In genomic region chr3:66038384-66038725, GRCh38 we compare ENCODE assay signal across 9 cellular contexts. TPM values are rescaled to one million over a fixed set of nuclear protein-coding genes. Genes with fewer than 3 reads are reported as not detected.
DNase-seq lines count a peak whose midpoint lies in the region; ATAC-seq, FAIRE-seq and TF ChIP-seq lines count a peak whose summit lies in the region.
"Had no signal": no experiment of that assay in that cellular context is flagged by ENCODE, and none has a peak within 500 bp of the region (broad histone marks: within the 10 kb centered on the region; RNA-seq: fewer than 3 reads in every experiment).

No MANE protein-coding gene starts in this region.

- peak; percentile 18 for ATAC-seq in HG03196 (IDR thresholded peaks at IDR 0.05; ENCODE audit: unreplicated experiment)
- peak; percentile 70 for ATAC-seq in left colon

- DNase-seq in T-helper 2 cell treated with Interferon-gamma antibody and Interleukin-4, amounts not matched to agents 5 μg/mL and 100 μg/mL, for 36 hours (ENCODE audit: low spot score) = no peak
- DNase-seq in T-helper 2 cell = no peak
- no peak for DNase-seq in astrocyte (ENCODE audit: low read depth)
- DNase-seq in left colon = peak in 1 of 2 donors; percentile 80
- no peak for DNase-seq in tibial artery
- no peak for DNase-seq in activated CD8-positive, alpha-beta memory T cell treated with anti-CD3 and anti-CD28 coated beads, Interleukin-2, amount 50 U/mL, for 48 hours
- no peak for DNase-seq in cortex of kidney (lab: John Stamatoyannopoulos, UW)
- DNase-seq: DND-41 had no signal

- H3K27ac ChIP-seq in astrocyte (ENCODE audit: low read depth, low read length) (peak overlapping the region; percentile 90), tibial artery (peak overlapping the region; percentile 95)

- H2AFZ ChIP-seq in astrocyte (ENCODE audit: low read depth, low read length) = peak overlapping the region; percentile 79

- peak overlapping the region; percentile 84 for H3K27ac Mint-ChIP-seq in T-helper 2 cell treated with Interferon-gamma antibody and Interleukin-4, amounts not matched to agents 5 μg/mL and 100 μg/mL, for 36 hours
- H3K27ac Mint-ChIP-seq in astrocyte (ENCODE audit: unreplicated experiment) = peak overlapping the region; percentile 90

- H3K4me1 ChIP-seq in astrocyte (ENCODE audit: insufficient read depth, low read length) (peaks cover 41% of the 10 kb centered on the region), tibial artery (peaks cover 0 to 25% (median 12%) of the 10 kb centered on the region in 4 donors)

- H3K36me3 Mint-ChIP-seq in T-helper 2 cell treated with Interferon-gamma antibody and Interleukin-4, amounts not matched to agents 5 μg/mL and 100 μg/mL, for 36 hours (ENCODE audit: low read depth) = no peaks in the 10 kb centered on the region
- no peaks in the 10 kb centered on the region for H3K36me3 Mint-ChIP-seq in astrocyte (ENCODE audit: low read depth, unreplicated experiment)

- peaks cover 49% of the 10 kb centered on the region for H3K79me2 ChIP-seq in astrocyte (ENCODE audit: insufficient read depth, low read length)

- H3K27me3 ChIP-seq in astrocyte (ENCODE audit: insufficient read depth, low read length) (no peaks in the 10 kb centered on the region), tibial artery (no peaks in the 10 kb centered on the region)

- FAIRE-seq in astrocyte (lab: Jason Lieb, UNC) = no peak

- intact Hi-C loops in left colon (cut with DNase I, micrococcal nuclease) = no loop called here
- intact Hi-C loops in tibial artery (cut with DNase I; ENCODE audit: low total_unique reads) = loop anchor here (5.0 to 10.0 kb wide), 4 partner anchors 64 to 251 kb away; no protein-coding TSS in a partner anchor

- peak overlapping the region; percentile 98 for H3K4me3 Mint-ChIP-seq in T-helper 2 cell treated with Interferon-gamma antibody and Interleukin-4, amounts not matched to agents 5 μg/mL and 100 μg/mL, for 36 hours
- H3K4me3 Mint-ChIP-seq in astrocyte (ENCODE audit: unreplicated experiment) = peak overlapping the region; percentile 98

- peaks cover 17% of the 10 kb centered on the region for H3K4me1 Mint-ChIP-seq in T-helper 2 cell treated with Interferon-gamma antibody and Interleukin-4, amounts not matched to agents 5 μg/mL and 100 μg/mL, for 36 hours (ENCODE audit: low read depth)
- peaks cover 28% of the 10 kb centered on the region for H3K4me1 Mint-ChIP-seq in astrocyte (ENCODE audit: low read depth, unreplicated experiment)

- TF ChIP-seq CTCF in astrocyte (IDR thresholded peaks at IDR 0.05; ENCODE audit: insufficient read depth, low read depth, low read length) (no peak), tibial artery (IDR thresholded peaks at IDR 0.05) (no peak)

- peak overlapping the region; percentile 99 for H3K4me2 ChIP-seq in astrocyte (ENCODE audit: low read length)

- peak overlapping the region; percentile 90 for H3K9ac ChIP-seq in astrocyte (ENCODE audit: low read length)

- H3K27me3 Mint-ChIP-seq in T-helper 2 cell treated with Interferon-gamma antibody and Interleukin-4, amounts not matched to agents 5 μg/mL and 100 μg/mL, for 36 hours (ENCODE audit: low read depth) = peaks cover 66% of the 10 kb centered on the region
- no peaks in the 10 kb centered on the region for H3K27me3 Mint-ChIP-seq in astrocyte (ENCODE audit: low read depth, unreplicated experiment)

- H4K20me1 ChIP-seq in astrocyte (ENCODE audit: insufficient read depth, low read length) = peaks cover 33% of the 10 kb centered on the region

- no peaks in the 10 kb centered on the region for H3K36me3 ChIP-seq in astrocyte (ENCODE audit: insufficient read depth, low read length)
- H3K36me3 ChIP-seq in tibial artery = no peaks in the 10 kb centered on the region

- no peaks in the 10 kb centered on the region for H3K9me3 Mint-ChIP-seq in T-helper 2 cell treated with Interferon-gamma antibody and Interleukin-4, amounts not matched to agents 5 μg/mL and 100 μg/mL, for 36 hours
- H3K9me3 Mint-ChIP-seq in astrocyte (ENCODE audit: unreplicated experiment) = no peaks in the 10 kb centered on the region

- peak overlapping the region; percentile 88 for H3K4me3 ChIP-seq in astrocyte (ENCODE audit: insufficient read depth, low read depth, low read length)
- H3K4me3 ChIP-seq in tibial artery = peak overlapping the region; percentile 75 to 79

- H3K9me3 ChIP-seq in astrocyte (ENCODE audit: insufficient read depth, low read depth, low read length) (no peaks in the 10 kb centered on the region), tibial artery (no peaks in the 10 kb centered on the region)

RNA-seq across cellular contexts. Expression of gene MAGI1, which starts 0.4 kb away (rescaled TPM):
- 27.4 and 31.8 TPM in 2 replicates for total RNA-seq in astrocyte
- total RNA-seq in left colon = 10 to 100 TPM; 45.9 to 49.2 TPM
